ENCODE assay signal across 8 cellular contexts in genomic region chr11:45982656-45983470, GRCh38.
DNase-seq lines count a peak whose midpoint lies in the region; TF ChIP-seq lines count a peak whose summit lies in the region.

No MANE protein-coding gene starts in this region.

- no peak overlapping the region for H3K4me3 ChIP-seq in choroid plexus epithelial cell (ENCODE audit: low read depth, low read length)
- no peak overlapping the region for H3K4me3 ChIP-seq in MG63

- TF ChIP-seq CTCF in choroid plexus epithelial cell (conservative IDR thresholded peaks at IDR 0.05; ENCODE audit: low read depth, low read length), result no peak

- in situ Hi-C loops in KBM-7 (cut with MboI; ENCODE audit: low pct_unique_long_range_greater_than_20kb, low sequenced_read_pairs), result no loop called here

- DNase-seq in EH (ENCODE audit: low read depth), result peak; percentile 83
- DNase-seq in NCI-H446 treated with DMSO at 0.1 percent for 48 hours (lab: John Stamatoyannopoulos, UW), result peak; percentile 62
- DNase-seq in choroid plexus epithelial cell (ENCODE audit: low read depth), result peak; percentile 78
- peak; percentile 41 for DNase-seq in myocyte (ENCODE audit: low read depth)
- DNase-seq in GM19240 (ENCODE audit: insufficient read length, low spot score), result no peak
- DNase-seq in MG63, result no peak
- DNase-seq in ureter (ENCODE audit: low spot score), result no peak
- no peak for DNase-seq in KBM-7

- H3K9me3 ChIP-seq in MG63, result no peaks in the 10 kb centered on the region

- H3K36me3 ChIP-seq in MG63, result peaks cover 3% of the 10 kb centered on the region; the same call in 1 of the 2 replicates

- H3K27me3 ChIP-seq in MG63, result no peaks in the 10 kb centered on the region

Comparison
In these comparisons a context has a peak if more than half of its experiments do, and no peak if none do; other contexts are left out.
1. DNase-seq: peak in EH (single experiment), NCI-H446 treated with DMSO at 0.1 percent for 48 hours (single experiment), choroid plexus epithelial cell (single experiment) and myocyte (single experiment); none in GM19240 (single experiment), MG63 (single experiment), ureter (single experiment) and KBM-7 (single experiment).